13 cellular contexts compared by ENCODE assay signal in genomic region chr3:126781889-126782491, GRCh38.
A peak's percentile ranks its signal among the peaks of the same experiment; 100 is the strongest.
DNase-seq lines count a peak whose midpoint lies in the region; ATAC-seq and TF ChIP-seq lines count a peak whose summit lies in the region.
"Had no signal": no experiment of that assay in that cellular context is flagged by ENCODE, and none has a peak within 500 bp of the region (broad histone marks: within the 10 kb centered on the region; RNA-seq: fewer than 3 reads in every experiment).

No MANE protein-coding gene starts in this region.

- H3K9me3 ChIP-seq in neuronal stem cell (replicated peaks in 1 of 2; ENCODE audit: control insufficient read depth in 2 of 2, insufficient read depth in 1 of 2, low read depth in 1 of 2, low read length in 2 of 2): peaks cover 0 to 11% of the 10 kb centered on the region in 2 donors

- H3K27me3 Mint-ChIP-seq in Calu3 (ENCODE audit: unreplicated experiment): no peaks in the 10 kb centered on the region
- H3K27me3 Mint-ChIP-seq: activated B cell treated with CpG ODN at 0.5 μM for 24 hours had no signal

- H2BK5ac ChIP-seq in neuronal stem cell (ENCODE audit: low read length): no peak overlapping the region

- no CpG with 5 or more reads among the region's 12 CpGs for WGBS in neuronal stem cell (ENCODE audit: extremely low coverage in 2 of 2, insufficient read length in 2 of 2, insufficient replicate concordance in 1 of 2), 2 donors

- H3K18ac ChIP-seq in neuronal stem cell (ENCODE audit: low read length): no peak overlapping the region

- TF ChIP-seq CTCF in Calu3 (IDR thresholded peaks at IDR 0.05; ENCODE audit: unreplicated experiment): no peak
- TF ChIP-seq CTCF in fibroblast of pulmonary artery (IDR thresholded peaks at IDR 0.05; ENCODE audit: low read length, missing control alignments): no peak

- peaks cover 19 to 30% of the 10 kb centered on the region in 2 donors for H3K4me1 ChIP-seq in neuronal stem cell (ENCODE audit: control insufficient read depth in 2 of 2, insufficient read depth in 1 of 2, low read depth in 1 of 2, low read length in 2 of 2)

- H3K27ac Mint-ChIP-seq in Calu3 (ENCODE audit: unreplicated experiment): peak overlapping the region; percentile 65
- H3K27ac Mint-ChIP-seq: activated B cell treated with CpG ODN at 0.5 μM for 24 hours, immature natural killer cell had no signal

- H4K91ac ChIP-seq in neuronal stem cell (ENCODE audit: low read depth, low read length, poor library complexity): no peak overlapping the region

- no peak overlapping the region for H2AK5ac ChIP-seq in neuronal stem cell (ENCODE audit: low read depth, low read length)

- no peak overlapping the region for H3K4me2 ChIP-seq in neuronal stem cell (ENCODE audit: insufficient read depth, low read length, poor library complexity, severe bottlenecking)

- no peak overlapping the region for H2BK120ac ChIP-seq in neuronal stem cell (ENCODE audit: low read depth, low read length)

- ATAC-seq in GM21786 (IDR thresholded peaks at IDR 0.05; ENCODE audit: unreplicated experiment): no peak

- no TSS peak for BruUV-seq in Calu3 (replicated peaks; lab: Mats Ljungman, UMichigan)

- CTCF ChIA-PET in Calu3 (lab: Charles Lee): no interaction called here

- H3K4me3 ChIP-seq in fibroblast of pulmonary artery (replicated peaks; ENCODE audit: low read depth, low read length): no peak overlapping the region
- H3K4me3 ChIP-seq in neuronal stem cell (ENCODE audit: low read length in 2 of 2): no peak overlapping the region

- DNase-seq in Calu3: peak; percentile 13
- DNase-seq in RPMI7951 (ENCODE audit: low read depth): peak; percentile 96
- peak; percentile 42 for DNase-seq in fibroblast of pulmonary artery (ENCODE audit: low read depth)
- DNase-seq in neuronal stem cell (ENCODE audit: low spot score): no peak
- no peak for DNase-seq in NCI-H510A (lab: John Stamatoyannopoulos, UW)
- DNase-seq in activated CD4-positive, alpha-beta T cell treated with anti-CD3 and anti-CD28 coated beads for 1 hour: no peak
- no peak for DNase-seq in NCI-H1436 treated with DMSO at 0.1 percent for 48 hours (lab: John Stamatoyannopoulos, UW)
- DNase-seq: activated B cell treated with CpG ODN at 0.5 μM for 24 hours; DMS79 treated with DMSO at 0.1 percent for 48 hours; immature natural killer cell; NCI-H526; stimulated activated CD4-positive, alpha-beta T cell treated with anti-CD3 and anti-CD28 coated beads, Interleukin-1b, Interleukin-23, amount 100 ng/mL, for 48 hours had no signal

- H2BK15ac ChIP-seq in neuronal stem cell (ENCODE audit: low read length): no peak overlapping the region

- H3K23ac ChIP-seq in neuronal stem cell (ENCODE audit: low read depth, low read length, poor library complexity): no peak overlapping the region

- H2AFZ ChIP-seq in neuronal stem cell (ENCODE audit: low read length): no peak overlapping the region

- H3K27me3 ChIP-seq in neuronal stem cell (ENCODE audit: control insufficient read depth in 3 of 3, insufficient read depth in 3 of 3, low read depth in 1 of 3, low read length in 3 of 3): no peaks in the 10 kb centered on the region

- H3K9me3 Mint-ChIP-seq in Calu3 (ENCODE audit: low read depth, unreplicated experiment): no peaks in the 10 kb centered on the region
- H3K9me3 Mint-ChIP-seq: activated B cell treated with CpG ODN at 0.5 μM for 24 hours had no signal

- no peaks in the 10 kb centered on the region for H3K79me1 ChIP-seq in neuronal stem cell (ENCODE audit: low read depth, low read length)

- H4K8ac ChIP-seq in neuronal stem cell (ENCODE audit: low read depth, low read length): no peak overlapping the region

- H3K14ac ChIP-seq in neuronal stem cell (ENCODE audit: low read length): no peak overlapping the region

- no peaks in the 10 kb centered on the region for H3K36me3 ChIP-seq in neuronal stem cell (replicated peaks in 1 of 2; ENCODE audit: control insufficient read depth in 2 of 2, insufficient read depth in 2 of 2, low read length in 2 of 2)

- no peak overlapping the region for H3K9ac ChIP-seq in neuronal stem cell (ENCODE audit: low read depth, low read length, poor library complexity)

- H3K27ac ChIP-seq in neuronal stem cell (replicated peaks; ENCODE audit: low read length): peak overlapping the region; percentile 63

- peaks cover 48% of the 10 kb centered on the region for H3K4me1 Mint-ChIP-seq in Calu3 (ENCODE audit: low read depth, unreplicated experiment)

- intact Hi-C loops in Calu3 (cut with micrococcal nuclease; ENCODE audit: unreplicated experiment): no loop called here

- H3K36me3 Mint-ChIP-seq in Calu3 (ENCODE audit: insufficient read depth, unreplicated experiment): no peaks in the 10 kb centered on the region

- H3K4ac ChIP-seq in neuronal stem cell (ENCODE audit: low read length): no peak overlapping the region

- peak overlapping the region; percentile 38 for H3K4me3 Mint-ChIP-seq in Calu3 (ENCODE audit: low read depth, unreplicated experiment)
- H3K4me3 Mint-ChIP-seq: activated B cell treated with CpG ODN at 0.5 μM for 24 hours, immature natural killer cell had no signal

- H2BK12ac ChIP-seq in neuronal stem cell (ENCODE audit: low read length): no peak overlapping the region

Comparison
In these comparisons a context has a peak if more than half of its experiments do, and no peak if none do; other contexts are left out.
1. DNase-seq: peak in Calu3 (single experiment), RPMI7951 (single experiment) and fibroblast of pulmonary artery (single experiment); none in neuronal stem cell (single experiment), NCI-H510A (single experiment), activated CD4-positive, alpha-beta T cell treated with anti-CD3 and anti-CD28 coated beads for 1 hour (single experiment) and NCI-H1436 treated with DMSO at 0.1 percent for 48 hours (single experiment).